In the genomic region with DNA sequence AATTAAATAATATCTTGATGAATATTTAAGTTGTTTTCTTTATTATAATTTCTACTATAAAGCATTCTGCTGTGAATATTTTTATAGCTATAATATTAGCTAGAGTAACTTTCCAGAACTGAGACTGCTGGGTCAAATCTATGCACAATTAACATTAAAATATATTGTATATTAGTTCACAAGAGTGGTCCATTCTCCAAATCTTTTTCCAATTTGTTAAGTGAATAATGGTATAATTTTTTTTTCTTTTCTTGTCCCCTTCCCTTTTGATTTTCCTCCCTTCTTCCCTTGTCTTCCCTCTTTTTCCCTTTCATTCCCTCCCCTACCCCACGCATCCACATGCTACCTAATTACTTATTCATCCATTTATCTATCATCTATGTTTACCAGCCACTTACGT, we compare ENCODE assay signal across 11 cellular contexts.
"Had no signal": no experiment of that assay in that cellular context is flagged by ENCODE, and none has a peak within 500 bp of the region (broad histone marks: within the 10 kb centered on the region; RNA-seq: fewer than 3 reads in every experiment).

No MANE protein-coding gene starts in this region.

- H3K9me3 Mint-ChIP-seq: GM23338, H9, HFFc6 had no signal

- H3K9ac ChIP-seq: GM23248 had no signal

- H3K4me3 ChIP-seq: GM23248, GM23338, HAP-1 had no signal

- ATAC-seq: GM23338, HCT116 had no signal

- FAIRE-seq: H1, H54 had no signal

- H3K27ac ChIP-seq: GM23248 had no signal

- H3K4me1 ChIP-seq: HAP-1 had no signal

- H3K36me3 ChIP-seq: HAP-1 had no signal

- H3K27ac Mint-ChIP-seq: GM23338, H9, HFFc6 had no signal

- DNase-seq: GM23248, GOT3, H7, H9, HCEC 1CT, HFFc6 had no signal

- H3K4me2 ChIP-seq: GM23338 had no signal

- H3K9me3 ChIP-seq: HAP-1 had no signal

- H3K4me3 Mint-ChIP-seq: GM23338, H9, HFFc6 had no signal

- H2AFZ ChIP-seq: GM23248, GM23338 had no signal
